Comparison of ENCODE assay signal across 15 cellular contexts in the genomic region with DNA sequence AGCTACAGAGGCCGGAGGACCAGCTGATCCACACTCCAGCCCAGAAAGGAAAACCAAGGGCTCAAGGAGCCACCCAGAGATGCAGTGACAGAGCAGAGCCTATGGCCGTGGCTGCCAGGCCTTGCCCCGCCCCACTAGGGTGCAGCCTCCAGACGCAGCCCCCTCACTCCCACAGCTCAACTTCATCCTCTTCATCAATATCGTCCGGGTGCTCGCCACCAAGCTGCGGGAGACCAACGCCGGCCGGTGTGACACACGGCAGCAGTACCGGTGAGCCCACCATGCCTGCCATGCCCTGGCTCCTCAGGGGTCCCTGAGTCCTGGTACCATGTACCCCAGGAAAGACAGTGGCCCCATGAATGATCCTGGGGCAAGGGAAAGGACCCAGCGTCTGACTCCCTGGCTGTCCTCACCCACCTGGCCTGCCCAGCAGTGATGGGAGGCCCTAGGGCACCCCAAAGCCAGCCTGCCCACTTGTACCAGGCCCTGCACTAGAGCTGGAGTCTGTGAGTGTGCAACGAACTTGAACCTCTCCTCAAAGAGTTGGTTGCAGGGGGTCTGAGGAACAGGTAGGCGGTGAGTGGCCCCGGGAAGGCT. TPM values are rescaled to one million over a fixed set of nuclear protein-coding genes. Genes with fewer than 3 reads are reported as not detected.
DNase-seq lines count a peak whose midpoint lies in the region; ATAC-seq and TF ChIP-seq lines count a peak whose summit lies in the region.
"Had no signal": no experiment of that assay in that cellular context is flagged by ENCODE, and none has a peak within 500 bp of the region (broad histone marks: within the 10 kb centered on the region; RNA-seq: fewer than 3 reads in every experiment).

No MANE protein-coding gene starts in this region.

- WGBS in psoas muscle, 3 donors, result 92 to 96% (median 93%) methylated on average over 17 of the region's 17 CpGs

- H3K27me3 ChIP-seq in RWPE2 (ENCODE audit: insufficient read depth, poor library complexity, severe bottlenecking), result no peaks in the 10 kb centered on the region
- H3K27me3 ChIP-seq in lower lobe of right lung (ENCODE audit: low read depth), result peaks cover 21% of the 10 kb centered on the region
- H3K27me3 ChIP-seq in psoas muscle (ENCODE audit: insufficient read depth in 3 of 3, low read length in 2 of 3), result peaks cover 0 to 2% (median 0%) of the 10 kb centered on the region in 3 donors

- intact Hi-C loops in cardiac septum (cut with DNase I), result no loop called here
- intact Hi-C loops in Right ventricle myocardium superior (cut with DNase I), result no loop called here
- intact Hi-C loops in lower lobe of right lung (cut with DNase I), result no loop called here
- intact Hi-C loops in psoas muscle (cut with DNase I), result no loop called here

- no peak overlapping the region for H3K27ac ChIP-seq in RWPE2 (ENCODE audit: poor library complexity, severe bottlenecking)
- no peak overlapping the region for H3K27ac ChIP-seq in lower lobe of right lung
- no peak overlapping the region for H3K27ac ChIP-seq in psoas muscle
- H3K27ac ChIP-seq: BLaER1 had no signal

- H3K9me3 ChIP-seq in RWPE2 (ENCODE audit: severe bottlenecking) (no peaks in the 10 kb centered on the region), lower lobe of right lung (no peaks in the 10 kb centered on the region), psoas muscle (no peaks in the 10 kb centered on the region)
- H3K9me3 ChIP-seq: BLaER1, Caco-2 had no signal

- H3K36me3 ChIP-seq in RWPE2 (ENCODE audit: low read depth) (no peaks in the 10 kb centered on the region), lower lobe of right lung (no peaks in the 10 kb centered on the region), psoas muscle (ENCODE audit: insufficient read depth in 1 of 2, low read depth in 1 of 2) (no peaks in the 10 kb centered on the region)
- H3K36me3 ChIP-seq: BLaER1 had no signal

- no peak overlapping the region for H3K4me3 ChIP-seq in RWPE2 (ENCODE audit: severe bottlenecking)
- H3K4me3 ChIP-seq in lower lobe of right lung, result no peak overlapping the region
- H3K4me3 ChIP-seq in psoas muscle, result no peak overlapping the region
- H3K4me3 ChIP-seq: BLaER1, GM23338 had no signal

- DNase-seq in cardiac septum (ENCODE audit: low spot score), result peak; percentile 57
- DNase-seq in Right ventricle myocardium superior, result no peak
- peak; percentile 49 for DNase-seq in RWPE2 (ENCODE audit: low spot score)
- peak; percentile 44 for DNase-seq in lower lobe of right lung
- DNase-seq in psoas muscle, result peak; percentile 3 to 43
- no peak for DNase-seq in NCI-H226
- DNase-seq: AML-193, Caco-2, DND-41, GDM1, H7 had no signal

- ATAC-seq in Right ventricle myocardium superior (ENCODE audit: poor library complexity) (no peak), RWPE2 (ENCODE audit: low read depth) (no peak), lower lobe of right lung (no peak), psoas muscle (no peak), HG02623 (IDR thresholded peaks at IDR 0.05; ENCODE audit: unreplicated experiment) (no peak)
- ATAC-seq: GM23338 had no signal

- H3K4me1 ChIP-seq in RWPE2 (ENCODE audit: insufficient read depth, poor library complexity, severe bottlenecking), result no peaks in the 10 kb centered on the region
- H3K4me1 ChIP-seq in lower lobe of right lung, result peaks cover 14% of the 10 kb centered on the region
- no peaks in the 10 kb centered on the region for H3K4me1 ChIP-seq in psoas muscle
- H3K4me1 ChIP-seq: Caco-2 had no signal

- no peak for TF ChIP-seq CTCF in RWPE2 (IDR thresholded peaks at IDR 0.05; ENCODE audit: poor library complexity, severe bottlenecking)
- TF ChIP-seq CTCF in lower lobe of right lung (IDR thresholded peaks at IDR 0.05), result no peak
- TF ChIP-seq CTCF in psoas muscle (IDR thresholded peaks at IDR 0.05), result no peak

RNA-seq across cellular contexts. Expression of a gene that starts 24.2 kb away (rescaled TPM):
- total RNA-seq in cardiac septum (5.4 TPM), Right ventricle myocardium superior (11.8 TPM), lower lobe of right lung (14.5 TPM), psoas muscle (1 to 10 TPM; 1.1 to 5.9 (median 4.1) TPM)
- 1 to 10 TPM; 4.0 to 5.2 (median 4.2) TPM for polyA plus RNA-seq in psoas muscle
- total RNA-seq: CD8-positive, alpha-beta memory T cell had no signal
- polyA plus RNA-seq: CD8-positive, alpha-beta memory T cell had no signal

RNA-seq across cellular contexts. Expression of a gene that starts 38.4 kb away (rescaled TPM):
- total RNA-seq in cardiac septum, result 3,804 TPM
- 10,727 TPM for total RNA-seq in Right ventricle myocardium superior
- 2.0 TPM for total RNA-seq in lower lobe of right lung
- total RNA-seq in psoas muscle, result 1,000 to 10,000 TPM in 2 of 4 donors, 100 to 1,000 TPM in 2; 395 to 2,071 (median 1,091) TPM
- polyA plus RNA-seq in psoas muscle, result 1,000 to 10,000 TPM in 2 of 3 donors, 100 to 1,000 TPM in 1; 555 to 3,091 (median 2,834) TPM
- total RNA-seq: CD8-positive, alpha-beta memory T cell; GM23338 had no signal
- polyA plus RNA-seq: CD8-positive, alpha-beta memory T cell; GM23338 had no signal

Comparison
In these comparisons a context has a peak if more than half of its experiments do, and no peak if none do; other contexts are left out.
1. DNase-seq: peak in cardiac septum (single experiment), RWPE2 (single experiment), lower lobe of right lung (single experiment) and psoas muscle (2 of 2); none in Right ventricle myocardium superior (single experiment) and NCI-H226 (single experiment).
2. RNA of a gene that starts 38.4 kb away (total RNA-seq): 10,727 TPM in Right ventricle myocardium superior (single experiment), 3,804 TPM in cardiac septum (single experiment) and 395 to 2,071 TPM in psoas muscle; 2.0 TPM in lower lobe of right lung (single experiment); every median in the first group is over 100 times any median in the second.